Comparison of ENCODE assay signal across 24 cellular contexts in genomic region chr13:49351871-49352270, GRCh38.
DNase-seq lines count a peak whose midpoint lies in the region; ATAC-seq, FAIRE-seq and TF ChIP-seq lines count a peak whose summit lies in the region.
"Had no signal": no experiment of that assay in that cellular context is flagged by ENCODE, and none has a peak within 500 bp of the region (broad histone marks: within the 10 kb centered on the region; RNA-seq: fewer than 3 reads in every experiment).

No MANE protein-coding gene starts in this region.

- no peak overlapping the region for H3K4me3 ChIP-seq in mammary epithelial cell (replicated peaks in 1 of 3; ENCODE audit: insufficient read depth in 1 of 3, low read depth in 2 of 3, low read length in 3 of 3)
- H3K4me3 ChIP-seq in astrocyte (ENCODE audit: insufficient read depth, low read depth, low read length), result no peak overlapping the region
- no peak overlapping the region for H3K4me3 ChIP-seq in keratinocyte (ENCODE audit: control insufficient read depth in 2 of 3, extremely low read depth in 1 of 3, insufficient read depth in 2 of 3, low read depth in 1 of 3, low read length in 3 of 3)
- no peak overlapping the region for H3K4me3 ChIP-seq in tibial artery
- no peak overlapping the region for H3K4me3 ChIP-seq in aorta (ENCODE audit: low read length in 2 of 2)
- H3K4me3 ChIP-seq: left ventricle myocardium inferior, prostate gland, SK-N-MC, thyroid gland had no signal

- H3K27ac ChIP-seq in mammary epithelial cell (ENCODE audit: insufficient read depth, low read depth, low read length), result no peak overlapping the region
- H3K27ac ChIP-seq in astrocyte (ENCODE audit: low read depth, low read length), result peak overlapping the region; percentile 91
- no peak overlapping the region for H3K27ac ChIP-seq in keratinocyte (ENCODE audit: control insufficient read depth, insufficient read depth, low read length)
- H3K27ac ChIP-seq in tibial artery, result peak overlapping the region; percentile 44 to 47
- H3K27ac ChIP-seq in aorta (ENCODE audit: low read depth in 1 of 2, low read length in 2 of 2), result no peak overlapping the region
- H3K27ac ChIP-seq: left ventricle myocardium inferior, neutrophil, prostate gland, RWPE1, SK-N-MC, thyroid gland had no signal

- 87% methylated on average over 2 of the region's 2 CpGs for WGBS in mammary epithelial cell (ENCODE audit: low coverage, missing lambda C conversion rate)
- WGBS in aorta, 2 donors, result 0 to 9% methylated on average over 2 of the region's 2 CpGs

- no peaks in the 10 kb centered on the region for H3K79me2 ChIP-seq in mammary epithelial cell (ENCODE audit: insufficient read depth, low read length)
- H3K79me2 ChIP-seq in astrocyte (ENCODE audit: insufficient read depth, low read length), result no peaks in the 10 kb centered on the region
- H3K79me2 ChIP-seq in keratinocyte (ENCODE audit: control insufficient read depth, insufficient read depth, low read length), result no peaks in the 10 kb centered on the region

- FAIRE-seq in astrocyte (lab: Jason Lieb, UNC) (no peak), keratinocyte (lab: Jason Lieb, UNC) (peak; percentile 26)

- H3K4me1 ChIP-seq in mammary epithelial cell (ENCODE audit: insufficient read depth, low read length) (no peaks in the 10 kb centered on the region), astrocyte (ENCODE audit: insufficient read depth, low read length) (peaks cover 17% of the 10 kb centered on the region), keratinocyte (ENCODE audit: control insufficient read depth, extremely low read depth, insufficient read depth, low read length) (peaks cover 6% of the 10 kb centered on the region), tibial artery (peaks cover 0 to 57% (median 8%) of the 10 kb centered on the region in 4 donors), aorta (ENCODE audit: control insufficient read depth in 1 of 2, insufficient read depth in 2 of 2, low read length in 2 of 2) (no peaks in the 10 kb centered on the region)
- H3K4me1 ChIP-seq: prostate gland had no signal

- no peaks in the 10 kb centered on the region for H3K4me1 Mint-ChIP-seq in MCF 10A (ENCODE audit: insufficient read depth, unreplicated experiment)
- peaks cover 9% of the 10 kb centered on the region for H3K4me1 Mint-ChIP-seq in astrocyte (ENCODE audit: low read depth, unreplicated experiment)
- H3K4me1 Mint-ChIP-seq in activated naive CD4-positive, alpha-beta T cell treated with anti-CD3 and anti-CD28 coated beads for 36 hours (ENCODE audit: low read depth), result no peaks in the 10 kb centered on the region
- H3K4me1 Mint-ChIP-seq: central memory CD8-positive, alpha-beta T cell had no signal

- no peak overlapping the region for H3K27ac Mint-ChIP-seq in MCF 10A (ENCODE audit: low read depth, unreplicated experiment)
- H3K27ac Mint-ChIP-seq in astrocyte (ENCODE audit: unreplicated experiment), result no peak overlapping the region
- no peak overlapping the region for H3K27ac Mint-ChIP-seq in activated naive CD4-positive, alpha-beta T cell treated with anti-CD3 and anti-CD28 coated beads for 36 hours
- H3K27ac Mint-ChIP-seq: activated T-cell treated with anti-CD3 and anti-CD28 coated beads, Interleukin-2, amount 50 U/mL, for 24 hours had no signal

- H3K36me3 ChIP-seq in mammary epithelial cell (ENCODE audit: insufficient read depth, low read length) (no peaks in the 10 kb centered on the region), astrocyte (ENCODE audit: insufficient read depth, low read length) (no peaks in the 10 kb centered on the region), keratinocyte (ENCODE audit: control insufficient read depth in 2 of 2, extremely low read depth in 1 of 2, insufficient read depth in 2 of 2, low read length in 2 of 2) (no peaks in the 10 kb centered on the region), tibial artery (peaks cover 0 to 30% (median 3%) of the 10 kb centered on the region in 3 donors), aorta (ENCODE audit: control insufficient read depth in 1 of 2, insufficient read depth in 2 of 2, low read length in 1 of 2) (no peaks in the 10 kb centered on the region)
- H3K36me3 ChIP-seq: neutrophil, prostate gland, thyroid gland had no signal

- no peak overlapping the region for H3K9ac ChIP-seq in mammary epithelial cell (ENCODE audit: insufficient read depth, low read length)
- peak overlapping the region; percentile 69 for H3K9ac ChIP-seq in astrocyte (ENCODE audit: low read length)
- H3K9ac ChIP-seq in keratinocyte (ENCODE audit: control insufficient read depth, extremely low read depth, insufficient read depth, low read length), result no peak overlapping the region

- intact Hi-C loops in mammary epithelial cell (cut with micrococcal nuclease), result no loop called here
- intact Hi-C loops in MCF 10A (cut with micrococcal nuclease), result no loop called here
- intact Hi-C loops in tibial artery (cut with DNase I; ENCODE audit: low total_unique reads), result no loop called here
- intact Hi-C loops in activated naive CD4-positive, alpha-beta T cell treated with anti-CD3 and anti-CD28 coated beads for 36 hours (cut with micrococcal nuclease), result no loop called here
- intact Hi-C loops in aorta (cut with DNase I), result loop anchor here in 1 of 2 donors (5.0 kb wide), 1 partner anchor 35 kb away; no protein-coding TSS in a partner anchor

- CTCF ChIA-PET in mammary epithelial cell (lab: Charles Lee; ENCODE audit: low non-redundant PET), result no interaction called here
- CTCF ChIA-PET in MCF 10A (lab: Yijun Ruan, JAX), result no interaction called here
- CTCF ChIA-PET in activated naive CD4-positive, alpha-beta T cell treated with anti-CD3 and anti-CD28 coated beads for 36 hours (lab: Charles Lee), result no interaction called here

- H3K9me3 Mint-ChIP-seq in MCF 10A (ENCODE audit: unreplicated experiment) (peaks cover 4% of the 10 kb centered on the region), astrocyte (ENCODE audit: unreplicated experiment) (peaks cover 11% of the 10 kb centered on the region)
- no peaks in the 10 kb centered on the region for H3K9me3 Mint-ChIP-seq in activated naive CD4-positive, alpha-beta T cell treated with anti-CD3 and anti-CD28 coated beads for 36 hours
- H3K9me3 Mint-ChIP-seq: activated T-cell treated with anti-CD3 and anti-CD28 coated beads, Interleukin-2, amount 50 U/mL, for 24 hours; central memory CD8-positive, alpha-beta T cell had no signal

- dilution Hi-C loops in mammary epithelial cell (cut with HindIII; ENCODE audit: low sequenced_read_pairs), result no loop called here
- dilution Hi-C loops in keratinocyte (cut with MboI; ENCODE audit: extremely low pct_ligation_motif_present, low sequenced_read_pairs), result no loop called here

- POLR2A ChIA-PET in MCF 10A (lab: Yijun Ruan, JAX), result no interaction called here

- no peak overlapping the region for H3K4me3 Mint-ChIP-seq in MCF 10A (ENCODE audit: unreplicated experiment)
- no peak overlapping the region for H3K4me3 Mint-ChIP-seq in astrocyte (ENCODE audit: unreplicated experiment)
- no peak overlapping the region for H3K4me3 Mint-ChIP-seq in activated naive CD4-positive, alpha-beta T cell treated with anti-CD3 and anti-CD28 coated beads for 36 hours
- H3K4me3 Mint-ChIP-seq: activated T-cell treated with anti-CD3 and anti-CD28 coated beads, Interleukin-2, amount 50 U/mL, for 24 hours; central memory CD8-positive, alpha-beta T cell had no signal

- H3K9me1 ChIP-seq in keratinocyte (ENCODE audit: control insufficient read depth, extremely low read depth, insufficient read depth, low read length), result no peaks in the 10 kb centered on the region

- H3K9me3 ChIP-seq in mammary epithelial cell (replicated peaks; ENCODE audit: insufficient read depth, low read length), result no peaks in the 10 kb centered on the region
- peaks cover 2% of the 10 kb centered on the region for H3K9me3 ChIP-seq in astrocyte (ENCODE audit: insufficient read depth, low read depth, low read length)
- H3K9me3 ChIP-seq in keratinocyte (ENCODE audit: control insufficient read depth, low read depth, low read length), result no peaks in the 10 kb centered on the region
- no peaks in the 10 kb centered on the region for H3K9me3 ChIP-seq in tibial artery
- H3K9me3 ChIP-seq in aorta (ENCODE audit: control insufficient read depth, low read length), result no peaks in the 10 kb centered on the region
- H3K9me3 ChIP-seq: neutrophil, prostate gland, thyroid gland had no signal

- DNase-seq in mammary epithelial cell, result peak; percentile 32
- DNase-seq in MCF 10A (ENCODE audit: unreplicated experiment), result no peak
- peak; percentile 92 for DNase-seq in astrocyte (ENCODE audit: low read depth)
- peak; percentile 7 for DNase-seq in keratinocyte (ENCODE audit: low read depth, low spot score)
- no peak for DNase-seq in tibial artery
- no peak for DNase-seq in NCI-H1694 (lab: John Stamatoyannopoulos, UW)
- DNase-seq in activated naive CD4-positive, alpha-beta T cell treated with anti-CD3 and anti-CD28 coated beads for 36 hours, result no peak
- DNase-seq in aorta, result no peak
- DNase-seq: activated CD4-positive, alpha-beta T cell treated with anti-CD3 and anti-CD28 coated beads for 4 hours; activated T-cell treated with anti-CD3 and anti-CD28 coated beads, Interleukin-2, amount 50 U/mL, for 24 hours; HCEC 1CT; KG1; left ventricle myocardium inferior; NCI-H1417 treated with DMSO at 0.1 percent for 48 hours; NCI-H2107; NCI-H446; stimulated activated naive CD4-positive, alpha-beta T cell treated with Interleukin-2 at 50 U/mL for 16 hours; thyroid gland had no signal

- H3K4me2 ChIP-seq in mammary epithelial cell (ENCODE audit: insufficient read depth, low read depth, low read length) (no peak overlapping the region), astrocyte (ENCODE audit: low read length) (peak overlapping the region; percentile 64), keratinocyte (ENCODE audit: control insufficient read depth, extremely low read depth, insufficient read depth, low read depth, low read length) (no peak overlapping the region)

- H3K27me3 ChIP-seq in mammary epithelial cell (ENCODE audit: insufficient read depth, low read length) (no peaks in the 10 kb centered on the region), astrocyte (ENCODE audit: insufficient read depth, low read length) (no peaks in the 10 kb centered on the region), keratinocyte (ENCODE audit: control insufficient read depth, extremely low read depth, insufficient read depth, low read length) (no peaks in the 10 kb centered on the region), tibial artery (no peaks in the 10 kb centered on the region), aorta (ENCODE audit: control insufficient read depth in 1 of 2, insufficient read depth in 2 of 2, low read length in 1 of 2) (no peaks in the 10 kb centered on the region)
- H3K27me3 ChIP-seq: neutrophil, thyroid gland had no signal

- H3K27me3 Mint-ChIP-seq in MCF 10A (ENCODE audit: insufficient read depth, unreplicated experiment) (no peaks in the 10 kb centered on the region), astrocyte (ENCODE audit: low read depth, unreplicated experiment) (no peaks in the 10 kb centered on the region)
- no peaks in the 10 kb centered on the region for H3K27me3 Mint-ChIP-seq in activated naive CD4-positive, alpha-beta T cell treated with anti-CD3 and anti-CD28 coated beads for 36 hours (ENCODE audit: low read depth)
- H3K27me3 Mint-ChIP-seq: activated T-cell treated with anti-CD3 and anti-CD28 coated beads, Interleukin-2, amount 50 U/mL, for 24 hours; central memory CD8-positive, alpha-beta T cell had no signal

- H3K36me3 Mint-ChIP-seq in MCF 10A (ENCODE audit: insufficient read depth, unreplicated experiment) (no peaks in the 10 kb centered on the region), astrocyte (ENCODE audit: low read depth, unreplicated experiment) (peaks cover 3% of the 10 kb centered on the region)
- no peaks in the 10 kb centered on the region for H3K36me3 Mint-ChIP-seq in activated naive CD4-positive, alpha-beta T cell treated with anti-CD3 and anti-CD28 coated beads for 36 hours (ENCODE audit: low read depth)

- BruUV-seq in mammary epithelial cell (replicated peaks; lab: Mats Ljungman, UMichigan), result no TSS peak
- BruUV-seq in MCF 10A (replicated peaks; lab: Mats Ljungman, UMichigan), result no TSS peak

- no peak for ATAC-seq in aorta (ENCODE audit: low FRiP score)
- ATAC-seq: sciatic nerve had no signal

- H4K20me1 ChIP-seq in mammary epithelial cell (ENCODE audit: insufficient read depth, low read length), result no peaks in the 10 kb centered on the region
- no peaks in the 10 kb centered on the region for H4K20me1 ChIP-seq in astrocyte (ENCODE audit: insufficient read depth, low read length)
- no peaks in the 10 kb centered on the region for H4K20me1 ChIP-seq in keratinocyte (ENCODE audit: control insufficient read depth, extremely low read depth, insufficient read depth, low read length)

- no peak overlapping the region for H2AFZ ChIP-seq in mammary epithelial cell (ENCODE audit: low read depth, low read length)
- H2AFZ ChIP-seq in astrocyte (ENCODE audit: low read depth, low read length), result no peak overlapping the region
- no peak overlapping the region for H2AFZ ChIP-seq in keratinocyte (ENCODE audit: control insufficient read depth, low read length)

- in situ Hi-C loops in mammary epithelial cell (cut with MboI; ENCODE audit: low sequenced_read_pairs in 2 of 2), result no loop called here

- TF ChIP-seq CTCF in mammary epithelial cell (conservative IDR thresholded peaks at IDR 0.05 in 1 of 2, IDR thresholded peaks at IDR 0.05 in 1 of 2; ENCODE audit: extremely low read depth in 1 of 2, insufficient read depth in 1 of 2, low read depth in 1 of 2, low read length in 2 of 2) (no peak), MCF 10A (IDR thresholded peaks at IDR 0.05; ENCODE audit: unreplicated experiment) (no peak), astrocyte (IDR thresholded peaks at IDR 0.05; ENCODE audit: insufficient read depth, low read depth, low read length) (no peak), keratinocyte (optimal IDR thresholded peaks at IDR 0.05 in 1 of 3, IDR thresholded peaks at IDR 0.05 in 1 of 3, conservative IDR thresholded peaks at IDR 0.05 in 1 of 3; ENCODE audit: extremely low read depth in 1 of 3, insufficient read depth in 2 of 3, low read length in 3 of 3) (no peak), tibial artery (IDR thresholded peaks at IDR 0.05) (no peak)

Comparison
In these comparisons a context has a peak if more than half of its experiments do, and no peak if none do; other contexts are left out.
1. DNase-seq: peak in mammary epithelial cell (single experiment), astrocyte (single experiment) and keratinocyte (single experiment); none in MCF 10A (single experiment), tibial artery (0 of 2), NCI-H1694 (single experiment), activated naive CD4-positive, alpha-beta T cell treated with anti-CD3 and anti-CD28 coated beads for 36 hours (single experiment) and aorta (0 of 2).
2. H3K27ac ChIP-seq: peak in astrocyte (single experiment) and tibial artery (2 of 2); none in mammary epithelial cell (single experiment), keratinocyte (single experiment) and aorta (0 of 2).